Comparison of ENCODE assay signal across 8 cellular contexts in genomic region chr18:41954827-41955613, GRCh38. TPM values are rescaled to one million over a fixed set of nuclear protein-coding genes. Genes with fewer than 3 reads are reported as not detected.
DNase-seq lines count a peak whose midpoint lies in the region; ATAC-seq and TF ChIP-seq lines count a peak whose summit lies in the region.

Gene PIK3C3 (plus strand): TSS chr18:41955234. CDS start chr18:41955292, 58 bp downstream.

- H2AFZ ChIP-seq in OCI-LY3 (ENCODE audit: low read depth, low read length): peak within 1 kb of the TSS; percentile 100

- TF ChIP-seq CTCF in OCI-LY3 (IDR thresholded peaks at IDR 0.05; ENCODE audit: low read depth, low read length): no peak
- no peak for TF ChIP-seq CTCF in endothelial cell (IDR thresholded peaks at IDR 0.05; ENCODE audit: unreplicated experiment)
- no peak for TF ChIP-seq CTCF in mesothelial cell of epicardium (IDR thresholded peaks at IDR 0.05; ENCODE audit: unreplicated experiment)

- H3K4me2 ChIP-seq in OCI-LY3 (ENCODE audit: low read length): peak within 1 kb of the TSS; percentile 84

- H3K9ac ChIP-seq in OCI-LY3 (ENCODE audit: low read length): peak within 1 kb of the TSS; percentile 71

- peak within 1 kb of the TSS; percentile 99 for H3K4me3 Mint-ChIP-seq in endothelial cell (ENCODE audit: unreplicated experiment)
- H3K4me3 Mint-ChIP-seq in mesothelial cell of epicardium: peak within 1 kb of the TSS; percentile 100

- peaks cover 9% of the 10 kb centered on the region for H3K4me1 Mint-ChIP-seq in endothelial cell (ENCODE audit: unreplicated experiment)
- H3K4me1 Mint-ChIP-seq in mesothelial cell of epicardium: peaks cover 20% of the 10 kb centered on the region

- H3K9me3 Mint-ChIP-seq in endothelial cell (ENCODE audit: unreplicated experiment) (no peaks in the 10 kb centered on the region), mesothelial cell of epicardium (no peaks in the 10 kb centered on the region)

- peaks cover 11% of the 10 kb centered on the region for H3K4me1 ChIP-seq in OCI-LY3 (ENCODE audit: low read length)

- H4K20me1 ChIP-seq in OCI-LY3 (ENCODE audit: insufficient read depth, low read length): 0 out of 2 replicates have a peak, but pooled peaks cover 8% of the 10 kb centered on the region

- H3K9me3 ChIP-seq in OCI-LY3 (ENCODE audit: insufficient read depth, low read length): no peaks in the 10 kb centered on the region

- H3K27ac ChIP-seq in OCI-LY3 (ENCODE audit: low read length): peak within 1 kb of the TSS; percentile 26

- peaks cover 38% of the 10 kb centered on the region for H3K79me2 ChIP-seq in OCI-LY3 (ENCODE audit: low read length)

- H3K27ac Mint-ChIP-seq in endothelial cell (ENCODE audit: unreplicated experiment) (peak within 1 kb of the TSS; percentile 99), mesothelial cell of epicardium (peak within 1 kb of the TSS; percentile 99)

- H3K36me3 ChIP-seq in OCI-LY3 (replicated peaks; ENCODE audit: low read depth, low read length): peaks cover 18% of the 10 kb centered on the region

- no peaks in the 10 kb centered on the region for H3K27me3 ChIP-seq in OCI-LY3 (ENCODE audit: low read depth, low read length)

- H3K4me3 ChIP-seq in OCI-LY3 (ENCODE audit: low read length): peak within 1 kb of the TSS; percentile 84

- peaks cover 8% of the 10 kb centered on the region for H3K27me3 Mint-ChIP-seq in endothelial cell (ENCODE audit: unreplicated experiment)
- H3K27me3 Mint-ChIP-seq in mesothelial cell of epicardium (ENCODE audit: low read depth): peaks cover 12% of the 10 kb centered on the region

- ATAC-seq in GM21515 (IDR thresholded peaks at IDR 0.05; ENCODE audit: unreplicated experiment): peak; percentile 99

- DNase-seq in D341Med (ENCODE audit: low spot score): peak; percentile 98
- DNase-seq in HuH-7 (ENCODE audit: low spot score): peak; percentile 61
- DNase-seq in activated CD8-positive, alpha-beta memory T cell treated with anti-CD3 and anti-CD28 coated beads, Interleukin-2, amount 50 U/mL, for 48 hours: peak; percentile 97
- peak; percentile 94 for DNase-seq in endothelial cell (ENCODE audit: low spot score)
- peak; percentile 87 to 97 for DNase-seq in mesothelial cell of epicardium (ENCODE audit: low spot score in 2 of 2, unreplicated experiment in 2 of 2)
- peak; percentile 92 to 95 for DNase-seq in stimulated activated CD8-positive, alpha-beta memory T cell treated with anti-CD3 and anti-CD28 coated beads, Interleukin-15, amount 100 ng/mL, for 48 hours (ENCODE audit: low read depth in 2 of 2)

- no peaks in the 10 kb centered on the region for H3K36me3 Mint-ChIP-seq in endothelial cell (ENCODE audit: low read depth, unreplicated experiment)
- peaks cover 11% of the 10 kb centered on the region for H3K36me3 Mint-ChIP-seq in mesothelial cell of epicardium

RNA-seq across cellular contexts. Expression of gene PIK3C3, which starts in this region (rescaled TPM):
- total RNA-seq in endothelial cell (ENCODE audit: unreplicated experiment): 62.8 TPM
- 72.1 to 78.4 TPM (median 74.6 TPM) in 3 replicates for total RNA-seq in mesothelial cell of epicardium

Comparison
In these comparisons a context has a peak if more than half of its experiments do, and no peak if none do; other contexts are left out.
1. Peak in every context shown above with its lines: DNase-seq, ATAC-seq, H3K4me3 ChIP-seq and H3K27ac ChIP-seq.